10 cellular contexts compared by ENCODE assay signal in the genomic region with DNA sequence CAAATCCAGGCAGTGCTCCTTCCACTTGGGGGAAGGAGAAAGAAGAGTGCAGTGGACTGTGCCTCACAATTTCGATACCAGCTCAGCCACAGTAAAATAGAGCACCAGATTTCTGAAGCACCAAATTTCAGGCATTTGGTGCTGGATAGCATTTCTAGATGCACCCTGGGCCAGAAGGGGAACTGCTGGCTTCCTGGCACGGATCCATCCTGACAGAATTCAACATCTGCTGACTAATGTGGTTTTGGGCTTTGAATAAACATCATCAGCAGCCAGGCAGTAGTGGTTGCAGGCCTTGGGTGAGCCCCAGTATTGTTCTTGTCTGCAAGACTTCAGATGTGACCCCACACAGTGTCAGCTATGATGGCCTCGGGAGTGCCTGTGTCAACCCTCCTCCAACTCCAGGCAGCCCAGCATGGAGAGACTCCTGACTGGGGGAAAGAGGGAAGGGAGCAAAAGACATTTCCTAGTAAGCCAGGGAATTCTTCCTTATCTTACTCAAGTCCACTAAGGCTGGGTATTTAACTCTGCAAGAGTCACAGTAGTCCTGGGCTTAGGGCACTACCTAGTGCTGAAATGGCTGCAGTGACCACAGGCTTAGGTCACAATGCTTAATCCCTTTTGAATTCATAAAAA.
A peak's percentile ranks its signal among the peaks of the same experiment; 100 is the strongest.
DNase-seq lines count a peak whose midpoint lies in the region; ATAC-seq, FAIRE-seq and TF ChIP-seq lines count a peak whose summit lies in the region.
"Had no signal": no experiment of that assay in that cellular context is flagged by ENCODE, and none has a peak within 500 bp of the region (broad histone marks: within the 10 kb centered on the region; RNA-seq: fewer than 3 reads in every experiment).

No MANE protein-coding gene starts in this region.

- no peak for FAIRE-seq in bronchial epithelial cell (lab: Jason Lieb, UNC)

- DNase-seq in GM23248 (peak; percentile 40), NCI-H1694 treated with DMSO at 0.1 percent for 48 hours (lab: John Stamatoyannopoulos, UW) (peak; percentile 89), bronchial epithelial cell (ENCODE audit: low read depth) (peak; percentile 9), neuronal stem cell (ENCODE audit: low spot score) (no peak), GM13976 (ENCODE audit: low spot score) (no peak), GF-D8 (lab: John Stamatoyannopoulos, UW) (no peak)
- DNase-seq: NCI-H1930; stimulated activated naive CD4-positive, alpha-beta T cell treated with Interleukin-2 at 50 U/mL for 16 hours had no signal

- in situ Hi-C loops in GM23248 (cut with MboI) (no loop called here), GM13976 (cut with MboI; ENCODE audit: low sequenced_read_pairs, unreplicated experiment) (no loop called here)

- no peak overlapping the region for H2BK15ac ChIP-seq in neuronal stem cell (ENCODE audit: low read length)

- 0 to 6% methylated on average over 3 of the region's 3 CpGs for WGBS in GM23248 (ENCODE audit: low coverage in 1 of 2, low lambda C conversion rate in 2 of 2, missing lambda C conversion rate in 2 of 2), 2 experiments
- WGBS in neuronal stem cell (ENCODE audit: extremely low coverage in 2 of 2, insufficient read length in 2 of 2, insufficient replicate concordance in 1 of 2), 2 donors: no CpG with 5 or more reads among the region's 3 CpGs

- H3K23ac ChIP-seq in neuronal stem cell (ENCODE audit: low read depth, low read length, poor library complexity): peak overlapping the region; percentile 18

- H3K4me1 ChIP-seq in GM23248 (ENCODE audit: insufficient read depth) (no peaks in the 10 kb centered on the region), neuronal stem cell (ENCODE audit: control insufficient read depth in 2 of 2, insufficient read depth in 1 of 2, low read depth in 1 of 2, low read length in 2 of 2) (peaks cover 0 to 4% of the 10 kb centered on the region in 2 donors)

- H3K36me3 ChIP-seq in GM23248 (ENCODE audit: low read depth): no peaks in the 10 kb centered on the region
- no peaks in the 10 kb centered on the region for H3K36me3 ChIP-seq in bronchial epithelial cell (ENCODE audit: control insufficient read depth, insufficient read depth, low read length)
- H3K36me3 ChIP-seq in neuronal stem cell (replicated peaks in 1 of 2; ENCODE audit: control insufficient read depth in 2 of 2, insufficient read depth in 2 of 2, low read length in 2 of 2): no peaks in the 10 kb centered on the region

- H2BK5ac ChIP-seq in neuronal stem cell (ENCODE audit: low read length): no peak overlapping the region

- H2AFZ ChIP-seq in GM23248 (no peak overlapping the region), neuronal stem cell (ENCODE audit: low read length) (peak overlapping the region; percentile 50)

- peak overlapping the region; percentile 21 for H4K8ac ChIP-seq in neuronal stem cell (ENCODE audit: low read depth, low read length)

- H2AK5ac ChIP-seq in neuronal stem cell (ENCODE audit: low read depth, low read length): no peak overlapping the region

- H3K27ac ChIP-seq in GM23248 (no peak overlapping the region), neuronal stem cell (replicated peaks; ENCODE audit: low read length) (no peak overlapping the region)

- H3F3A ChIP-seq in GM23248 (ENCODE audit: insufficient read depth): no peaks in the 10 kb centered on the region

- H4K20me1 ChIP-seq in GM23248 (ENCODE audit: insufficient read depth): no peaks in the 10 kb centered on the region

- H3K27me3 ChIP-seq in GM23248 (replicated peaks; ENCODE audit: insufficient read depth): 0 out of 2 replicates have a peak, but pooled peaks cover 5% of the 10 kb centered on the region
- H3K27me3 ChIP-seq in bronchial epithelial cell (ENCODE audit: control insufficient read depth, insufficient read depth, low read length): no peaks in the 10 kb centered on the region
- no peaks in the 10 kb centered on the region for H3K27me3 ChIP-seq in neuronal stem cell (ENCODE audit: control insufficient read depth in 3 of 3, insufficient read depth in 3 of 3, low read depth in 1 of 3, low read length in 3 of 3)

- no peaks in the 10 kb centered on the region for H3K9me2 ChIP-seq in GM23248 (ENCODE audit: insufficient read depth)

- no peak overlapping the region for H4K91ac ChIP-seq in neuronal stem cell (ENCODE audit: low read depth, low read length, poor library complexity)

- H2BK12ac ChIP-seq in neuronal stem cell (ENCODE audit: low read length): no peak overlapping the region

- no peak overlapping the region for H3K4me3 ChIP-seq in GM23248
- no peak overlapping the region for H3K4me3 ChIP-seq in bronchial epithelial cell (ENCODE audit: low read depth, low read length)
- no peak overlapping the region for H3K4me3 ChIP-seq in neuronal stem cell (ENCODE audit: low read length in 2 of 2)

- no peak for ATAC-seq in HG02870 (IDR thresholded peaks at IDR 0.05; ENCODE audit: unreplicated experiment)
- ATAC-seq: left colon had no signal

- no peak overlapping the region for H3K14ac ChIP-seq in neuronal stem cell (ENCODE audit: low read length)

- no peaks in the 10 kb centered on the region for H3K79me1 ChIP-seq in neuronal stem cell (ENCODE audit: low read depth, low read length)

- no peak for TF ChIP-seq CTCF in bronchial epithelial cell (IDR thresholded peaks at IDR 0.05; ENCODE audit: insufficient read depth, low read length, severe bottlenecking)
- TF ChIP-seq CTCF in GM13976 (IDR thresholded peaks at IDR 0.05; ENCODE audit: borderline replicate concordance, control extremely low read depth, extremely low read depth, insufficient read depth, missing control alignments): no peak

- no peaks in the 10 kb centered on the region for H3K79me2 ChIP-seq in GM23248 (ENCODE audit: insufficient read depth)

- H2BK120ac ChIP-seq in neuronal stem cell (ENCODE audit: low read depth, low read length): no peak overlapping the region

- H3K4ac ChIP-seq in neuronal stem cell (ENCODE audit: low read length): no peak overlapping the region

- H3K9ac ChIP-seq in GM23248: no peak overlapping the region
- peak overlapping the region; percentile 55 for H3K9ac ChIP-seq in neuronal stem cell (ENCODE audit: low read depth, low read length, poor library complexity)

- H3K4me2 ChIP-seq in GM23248 (ENCODE audit: unreplicated experiment) (no peak overlapping the region), neuronal stem cell (ENCODE audit: insufficient read depth, low read length, poor library complexity, severe bottlenecking) (no peak overlapping the region)

- peak overlapping the region; percentile 41 for H3K18ac ChIP-seq in neuronal stem cell (ENCODE audit: low read length)

- H3K9me3 ChIP-seq in GM23248 (ENCODE audit: low read depth) (no peaks in the 10 kb centered on the region), neuronal stem cell (replicated peaks in 1 of 2; ENCODE audit: control insufficient read depth in 2 of 2, insufficient read depth in 1 of 2, low read depth in 1 of 2, low read length in 2 of 2) (no peaks in the 10 kb centered on the region)

Comparison
In these comparisons a context has a peak if more than half of its experiments do, and no peak if none do; other contexts are left out.
1. DNase-seq: peak in GM23248 (single experiment), NCI-H1694 treated with DMSO at 0.1 percent for 48 hours (single experiment) and bronchial epithelial cell (single experiment); none in neuronal stem cell (single experiment), GM13976 (single experiment) and GF-D8 (single experiment).